ENCODE assay signal across 14 cellular contexts in the genomic region with DNA sequence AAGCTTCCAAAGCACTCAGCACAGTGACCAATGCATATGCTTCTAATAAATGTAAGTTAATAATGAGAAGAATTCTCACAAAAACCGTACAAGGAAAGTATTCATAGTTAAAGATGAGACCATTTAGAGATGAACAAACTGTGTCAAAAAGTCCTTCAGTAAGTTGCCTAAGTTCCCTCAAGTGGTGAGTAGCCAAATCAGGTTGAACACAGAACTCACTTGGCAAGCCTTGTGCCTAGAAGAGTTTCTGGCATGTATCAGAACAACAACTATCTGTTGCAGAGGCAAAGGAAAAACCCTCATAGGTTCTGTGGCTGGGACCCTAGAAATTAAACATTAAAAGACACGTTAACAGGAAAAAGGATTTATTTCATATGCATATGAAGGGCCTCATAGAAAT.
DNase-seq lines count a peak whose midpoint lies in the region; ATAC-seq and TF ChIP-seq lines count a peak whose summit lies in the region.
"Had no signal": no experiment of that assay in that cellular context is flagged by ENCODE, and none has a peak within 500 bp of the region (broad histone marks: within the 10 kb centered on the region; RNA-seq: fewer than 3 reads in every experiment).

No MANE protein-coding gene starts in this region.

- H3K27me3 Mint-ChIP-seq in endodermal cell (ENCODE audit: insufficient read depth): no peaks in the 10 kb centered on the region
- peaks cover 0 to 5% of the 10 kb centered on the region in 2 donors for H3K27me3 Mint-ChIP-seq in stimulated activated naive B cell treated with anti-CD40 and anti-IgM and Interleukin-4, amounts not matched to agents 10 μg/mL and 1 μg/mL and 100 μg/mL, for 72 hours
- H3K27me3 Mint-ChIP-seq: activated naive CD8-positive, alpha-beta T cell treated with anti-CD3 and anti-CD28 coated beads, Interleukin-2, amount 10 ng/mL, durations not matched to agents 7 days and 5 days had no signal

- intact Hi-C loops in Right ventricle myocardium superior (cut with DNase I): no loop called here

- H2AFZ ChIP-seq in osteoblast (ENCODE audit: low read length): peak overlapping the region; percentile 39

- H3K4me3 ChIP-seq in endodermal cell (ENCODE audit: low read length): no peak overlapping the region
- no peak overlapping the region for H3K4me3 ChIP-seq in osteoblast (ENCODE audit: insufficient read depth, low read length)
- H3K4me3 ChIP-seq: esophagus squamous epithelium, mucosa of descending colon, prostate gland had no signal

- H3K27ac Mint-ChIP-seq in endodermal cell: peak overlapping the region; percentile 42
- H3K27ac Mint-ChIP-seq in stimulated activated naive B cell treated with anti-CD40 and anti-IgM and Interleukin-4, amounts not matched to agents 10 μg/mL and 1 μg/mL and 100 μg/mL, for 72 hours: no peak overlapping the region
- H3K27ac Mint-ChIP-seq: activated naive CD8-positive, alpha-beta T cell treated with anti-CD3 and anti-CD28 coated beads, Interleukin-2, amount 10 ng/mL, durations not matched to agents 7 days and 5 days had no signal

- no peaks in the 10 kb centered on the region for H3K36me3 Mint-ChIP-seq in endodermal cell (ENCODE audit: low read depth)
- H3K36me3 Mint-ChIP-seq in stimulated activated naive B cell treated with anti-CD40 and anti-IgM and Interleukin-4, amounts not matched to agents 10 μg/mL and 1 μg/mL and 100 μg/mL, for 72 hours: peaks cover 0 to 1% of the 10 kb centered on the region in 2 donors

- H3K4me2 ChIP-seq in osteoblast (ENCODE audit: insufficient read depth, low read length): peak overlapping the region; percentile 76

- ATAC-seq in GM18867 (IDR thresholded peaks at IDR 0.05; ENCODE audit: unreplicated experiment) (peak; percentile 4), Right ventricle myocardium superior (ENCODE audit: poor library complexity) (no peak)
- no peak for ATAC-seq in stimulated activated naive B cell treated with anti-CD40 and anti-IgM and Interleukin-4, amounts not matched to agents 10 μg/mL and 1 μg/mL and 100 μg/mL, for 72 hours (replicated peaks)
- ATAC-seq: mucosa of descending colon had no signal

- H3K9ac ChIP-seq in endodermal cell (ENCODE audit: extremely low read depth, low read length, poor library complexity, severe bottlenecking): no peak overlapping the region

- H3K27me3 ChIP-seq in endodermal cell (ENCODE audit: control insufficient read depth, insufficient read depth, low read length, poor library complexity, severe bottlenecking): no peaks in the 10 kb centered on the region
- no peaks in the 10 kb centered on the region for H3K27me3 ChIP-seq in osteoblast (ENCODE audit: insufficient read depth, low read length)
- H3K27me3 ChIP-seq: esophagus squamous epithelium had no signal

- TF ChIP-seq CTCF in endodermal cell (conservative IDR thresholded peaks at IDR 0.05) (no peak), osteoblast (IDR thresholded peaks at IDR 0.05; ENCODE audit: extremely low read depth, low read depth, low read length) (no peak)

- H3K79me2 ChIP-seq in osteoblast (ENCODE audit: insufficient read depth, low read length): no peaks in the 10 kb centered on the region

- H3K27ac ChIP-seq in endodermal cell (ENCODE audit: low read depth, low read length) (no peak overlapping the region), osteoblast (ENCODE audit: low read depth, low read length) (peak overlapping the region; percentile 30)
- H3K27ac ChIP-seq: esophagus squamous epithelium, prostate gland had no signal

- H3K9me3 Mint-ChIP-seq in endodermal cell: no peaks in the 10 kb centered on the region
- peaks cover 4 to 12% of the 10 kb centered on the region in 2 donors for H3K9me3 Mint-ChIP-seq in stimulated activated naive B cell treated with anti-CD40 and anti-IgM and Interleukin-4, amounts not matched to agents 10 μg/mL and 1 μg/mL and 100 μg/mL, for 72 hours

- H4K20me1 ChIP-seq in osteoblast (ENCODE audit: insufficient read depth, low read length): no peaks in the 10 kb centered on the region

- 73 to 100% methylated on average over 2 of the region's 2 CpGs for WGBS in endodermal cell (ENCODE audit: insufficient coverage in 1 of 2, insufficient read length in 1 of 2), 2 experiments

- DNase-seq in NCI-H446 treated with DMSO at 0.1 percent for 48 hours (lab: John Stamatoyannopoulos, UW): peak; percentile 21
- DNase-seq in endodermal cell: no peak
- DNase-seq in osteoblast (ENCODE audit: insufficient read length, low spot score, missing footprints): peak; percentile 54
- no peak for DNase-seq in Right ventricle myocardium superior
- no peak for DNase-seq in stimulated activated naive B cell treated with anti-CD40 and anti-IgM and Interleukin-4, amounts not matched to agents 10 μg/mL and 1 μg/mL and 100 μg/mL, for 72 hours
- no peak for DNase-seq in activated effector memory CD4-positive, alpha-beta T cell treated with anti-CD3 and anti-CD28 coated beads, Interleukin-2, amount 50 U/mL, for 16 hours
- no peak for DNase-seq in cerebellum (ENCODE audit: low spot score)
- DNase-seq: activated CD4-positive, alpha-beta T cell treated with anti-CD3 and anti-CD28 coated beads for 1 hour; activated naive CD8-positive, alpha-beta T cell treated with anti-CD3 and anti-CD28 coated beads, Interleukin-2, amount 10 ng/mL, durations not matched to agents 7 days and 5 days; esophagus squamous epithelium; mucosa of descending colon; NCI-H2171 treated with DMSO at 0.1 percent for 48 hours had no signal

- peaks cover 15% of the 10 kb centered on the region for H3K4me1 Mint-ChIP-seq in endodermal cell
- no peaks in the 10 kb centered on the region for H3K4me1 Mint-ChIP-seq in stimulated activated naive B cell treated with anti-CD40 and anti-IgM and Interleukin-4, amounts not matched to agents 10 μg/mL and 1 μg/mL and 100 μg/mL, for 72 hours
- H3K4me1 Mint-ChIP-seq: activated naive CD8-positive, alpha-beta T cell treated with anti-CD3 and anti-CD28 coated beads, Interleukin-2, amount 10 ng/mL, durations not matched to agents 7 days and 5 days had no signal

- no peak overlapping the region for H3K4me3 Mint-ChIP-seq in endodermal cell
- H3K4me3 Mint-ChIP-seq in stimulated activated naive B cell treated with anti-CD40 and anti-IgM and Interleukin-4, amounts not matched to agents 10 μg/mL and 1 μg/mL and 100 μg/mL, for 72 hours: no peak overlapping the region
- H3K4me3 Mint-ChIP-seq: activated naive CD8-positive, alpha-beta T cell treated with anti-CD3 and anti-CD28 coated beads, Interleukin-2, amount 10 ng/mL, durations not matched to agents 7 days and 5 days had no signal

- H3K36me3 ChIP-seq in endodermal cell (ENCODE audit: control insufficient read depth, insufficient read depth, low read length) (no peaks in the 10 kb centered on the region), osteoblast (ENCODE audit: insufficient read depth, low read length) (no peaks in the 10 kb centered on the region)
- H3K36me3 ChIP-seq: esophagus squamous epithelium, prostate gland had no signal

- H3K9me3 ChIP-seq in endodermal cell (ENCODE audit: control insufficient read depth, low read length) (no peaks in the 10 kb centered on the region), osteoblast (ENCODE audit: low read depth, low read length) (no peaks in the 10 kb centered on the region)
- H3K9me3 ChIP-seq: esophagus squamous epithelium, mucosa of descending colon, prostate gland had no signal

- no peaks in the 10 kb centered on the region for H3K4me1 ChIP-seq in endodermal cell (ENCODE audit: control insufficient read depth, insufficient read depth, low read length)
- peaks cover 40% of the 10 kb centered on the region for H3K4me1 ChIP-seq in osteoblast (ENCODE audit: insufficient read depth, low read length)
- H3K4me1 ChIP-seq: prostate gland had no signal

Comparison
In these comparisons a context has a peak if more than half of its experiments do, and no peak if none do; other contexts are left out.
1. DNase-seq: peak in NCI-H446 treated with DMSO at 0.1 percent for 48 hours (single experiment) and osteoblast (single experiment); none in endodermal cell (single experiment), Right ventricle myocardium superior (single experiment), stimulated activated naive B cell treated with anti-CD40 and anti-IgM and Interleukin-4, amounts not matched to agents 10 μg/mL and 1 μg/mL and 100 μg/mL, for 72 hours (single experiment), activated effector memory CD4-positive, alpha-beta T cell treated with anti-CD3 and anti-CD28 coated beads, Interleukin-2, amount 50 U/mL, for 16 hours (single experiment) and cerebellum (single experiment).